30 cellular contexts compared by ENCODE assay signal in the genomic region with DNA sequence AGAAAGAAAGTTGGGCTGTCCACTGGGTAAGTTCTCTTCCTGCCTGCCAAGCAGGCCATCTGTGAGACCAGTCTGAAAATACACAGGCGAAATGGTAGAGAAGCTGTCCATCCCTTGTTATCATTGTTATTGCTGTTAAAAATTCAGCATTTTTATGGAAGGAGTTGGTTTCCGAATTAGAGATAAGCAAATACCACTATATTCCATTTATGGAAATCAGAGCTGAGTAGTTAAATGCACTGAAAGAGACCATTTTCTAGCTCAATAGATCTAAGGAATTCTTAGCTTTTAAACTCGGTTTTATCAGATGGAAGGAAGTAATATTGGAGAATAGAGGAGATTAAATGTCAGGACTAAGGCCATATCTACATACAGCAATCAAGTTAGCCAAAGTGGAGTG.
"Had no signal": no experiment of that assay in that cellular context is flagged by ENCODE, and none has a peak within 500 bp of the region (broad histone marks: within the 10 kb centered on the region; RNA-seq: fewer than 3 reads in every experiment).

No MANE protein-coding gene starts in this region.

- H3K4me1 Mint-ChIP-seq: natural killer cell; nephron; neural progenitor cell; stimulated activated effector memory CD8-positive, alpha-beta T cell treated with anti-CD3 and anti-CD28 coated beads, Interleukin-12 subunit alpha, Interleukin-12 subunit beta, amount 100 ng/mL, for 72 hours; stimulated activated naive B cell treated with anti-CD40 and anti-IgM and Interleukin-4, amounts not matched to agents 10 μg/mL and 1 μg/mL and 100 μg/mL, for 72 hours had no signal

- H3K27me3 ChIP-seq: neural progenitor cell, ovary, right lobe of liver, sigmoid colon, spleen, stomach, thyroid gland, tibial nerve, upper lobe of left lung, vagina had no signal

- H3K4me1 ChIP-seq: neural progenitor cell, parathyroid adenoma, psoas muscle, right lobe of liver, sigmoid colon, spleen, stomach, thyroid gland, tibial nerve, upper lobe of left lung, vagina had no signal

- H3K36me3 Mint-ChIP-seq: natural killer cell; neural progenitor cell; stimulated activated effector memory CD8-positive, alpha-beta T cell treated with anti-CD3 and anti-CD28 coated beads, Interleukin-12 subunit alpha, Interleukin-12 subunit beta, amount 100 ng/mL, for 72 hours; stimulated activated naive B cell treated with anti-CD40 and anti-IgM and Interleukin-4, amounts not matched to agents 10 μg/mL and 1 μg/mL and 100 μg/mL, for 72 hours had no signal

- H3K79me2 ChIP-seq: parathyroid adenoma had no signal

- H3K4me3 ChIP-seq: neural progenitor cell, ovary, psoas muscle, right lobe of liver, sigmoid colon, spleen, stomach, thoracic aorta, thyroid gland, tibial nerve, upper lobe of left lung, vagina had no signal

- H3K4me3 Mint-ChIP-seq: natural killer cell; nephron; neural progenitor cell; stimulated activated effector memory CD8-positive, alpha-beta T cell treated with anti-CD3 and anti-CD28 coated beads, Interleukin-12 subunit alpha, Interleukin-12 subunit beta, amount 100 ng/mL, for 72 hours; stimulated activated naive B cell treated with anti-CD40 and anti-IgM and Interleukin-4, amounts not matched to agents 10 μg/mL and 1 μg/mL and 100 μg/mL, for 72 hours; stimulated activated naive CD8-positive, alpha-beta T cell treated with anti-CD3 and anti-CD28 coated beads, Interleukin-15, Interleukin-2, amounts not matched to agents 100 ng/mL and 50 ng/mL, for 24 hours had no signal

- FAIRE-seq: small intestine, urothelium cell line had no signal

- H3K4me2 ChIP-seq: neural progenitor cell had no signal

- H3K36me3 ChIP-seq: neural progenitor cell, ovary, right lobe of liver, sigmoid colon, spleen, stomach, thoracic aorta, thyroid gland, tibial nerve, upper lobe of left lung, vagina had no signal

- ATAC-seq: natural killer cell; psoas muscle; right cardiac atrium; right lobe of liver; stimulated activated effector memory CD8-positive, alpha-beta T cell treated with anti-CD3 and anti-CD28 coated beads, Interleukin-12 subunit alpha, Interleukin-12 subunit beta, amount 100 ng/mL, for 72 hours; stimulated activated naive B cell treated with anti-CD40 and anti-IgM and Interleukin-4, amounts not matched to agents 10 μg/mL and 1 μg/mL and 100 μg/mL, for 72 hours had no signal

- H3K27me3 Mint-ChIP-seq: progenitor cell of endocrine pancreas had no signal

- DNase-seq: natural killer cell; occipital lobe; ovary; posterior cingulate gyrus; psoas muscle; right cardiac atrium; right lobe of liver; sigmoid colon; small intestine; spleen; stimulated activated CD4-positive, alpha-beta T cell treated with anti-CD3 and anti-CD28 coated beads, Interleukin-12 subunit alpha, Interleukin-12 subunit beta, amount 100 ng/mL, for 4 hours; stimulated activated CD4-positive, alpha-beta T cell treated with anti-CD3 and anti-CD28 coated beads, Interleukin-1b, Interleukin-23, amount 100 ng/mL, for 48 hours; stimulated activated CD4-positive, alpha-beta T cell treated with anti-CD3 and anti-CD28 coated beads, Interleukin-2, amount 100 ng/mL, for 48 hours; stimulated activated CD4-positive, alpha-beta T cell treated with anti-CD3 and anti-CD28 coated beads, Interleukin-4, amount 100 ng/mL, for 24 hours; stimulated activated naive B cell treated with anti-CD40 and anti-IgM and Interleukin-4, amounts not matched to agents 10 μg/mL and 1 μg/mL and 100 μg/mL, for 72 hours; stimulated activated naive CD4-positive, alpha-beta T cell treated with Interleukin-2 at 50 U/mL for 16 hours; stomach; thyroid gland; trophoblast cell; upper lobe of left lung had no signal

- H3K27ac Mint-ChIP-seq: natural killer cell; nephron; neural progenitor cell; progenitor cell of endocrine pancreas; stimulated activated effector memory CD8-positive, alpha-beta T cell treated with anti-CD3 and anti-CD28 coated beads, Interleukin-12 subunit alpha, Interleukin-12 subunit beta, amount 100 ng/mL, for 72 hours; stimulated activated naive B cell treated with anti-CD40 and anti-IgM and Interleukin-4, amounts not matched to agents 10 μg/mL and 1 μg/mL and 100 μg/mL, for 72 hours; stimulated activated naive CD8-positive, alpha-beta T cell treated with anti-CD3 and anti-CD28 coated beads, Interleukin-15, Interleukin-2, amounts not matched to agents 100 ng/mL and 50 ng/mL, for 24 hours had no signal

- H3K9ac ChIP-seq: neural progenitor cell, parathyroid adenoma had no signal

- H3K9me3 Mint-ChIP-seq: stimulated activated effector memory CD8-positive, alpha-beta T cell treated with anti-CD3 and anti-CD28 coated beads, Interleukin-12 subunit alpha, Interleukin-12 subunit beta, amount 100 ng/mL, for 72 hours; stimulated activated naive B cell treated with anti-CD40 and anti-IgM and Interleukin-4, amounts not matched to agents 10 μg/mL and 1 μg/mL and 100 μg/mL, for 72 hours; stimulated activated naive CD8-positive, alpha-beta T cell treated with anti-CD3 and anti-CD28 coated beads, Interleukin-15, Interleukin-2, amounts not matched to agents 100 ng/mL and 50 ng/mL, for 24 hours had no signal

- H3K9me3 ChIP-seq: ovary, psoas muscle, right lobe of liver, sigmoid colon, spleen, stomach, thoracic aorta, thyroid gland, tibial nerve, upper lobe of left lung, vagina had no signal

- H2AFZ ChIP-seq: neural progenitor cell, parathyroid adenoma had no signal

- H3K27ac ChIP-seq: neural progenitor cell, ovary, parathyroid adenoma, psoas muscle, right lobe of liver, sigmoid colon, spleen, stomach, thoracic aorta, thyroid gland, tibial nerve, upper lobe of left lung, vagina had no signal
